ENCODE assay signal across 10 cellular contexts in the genomic region with DNA sequence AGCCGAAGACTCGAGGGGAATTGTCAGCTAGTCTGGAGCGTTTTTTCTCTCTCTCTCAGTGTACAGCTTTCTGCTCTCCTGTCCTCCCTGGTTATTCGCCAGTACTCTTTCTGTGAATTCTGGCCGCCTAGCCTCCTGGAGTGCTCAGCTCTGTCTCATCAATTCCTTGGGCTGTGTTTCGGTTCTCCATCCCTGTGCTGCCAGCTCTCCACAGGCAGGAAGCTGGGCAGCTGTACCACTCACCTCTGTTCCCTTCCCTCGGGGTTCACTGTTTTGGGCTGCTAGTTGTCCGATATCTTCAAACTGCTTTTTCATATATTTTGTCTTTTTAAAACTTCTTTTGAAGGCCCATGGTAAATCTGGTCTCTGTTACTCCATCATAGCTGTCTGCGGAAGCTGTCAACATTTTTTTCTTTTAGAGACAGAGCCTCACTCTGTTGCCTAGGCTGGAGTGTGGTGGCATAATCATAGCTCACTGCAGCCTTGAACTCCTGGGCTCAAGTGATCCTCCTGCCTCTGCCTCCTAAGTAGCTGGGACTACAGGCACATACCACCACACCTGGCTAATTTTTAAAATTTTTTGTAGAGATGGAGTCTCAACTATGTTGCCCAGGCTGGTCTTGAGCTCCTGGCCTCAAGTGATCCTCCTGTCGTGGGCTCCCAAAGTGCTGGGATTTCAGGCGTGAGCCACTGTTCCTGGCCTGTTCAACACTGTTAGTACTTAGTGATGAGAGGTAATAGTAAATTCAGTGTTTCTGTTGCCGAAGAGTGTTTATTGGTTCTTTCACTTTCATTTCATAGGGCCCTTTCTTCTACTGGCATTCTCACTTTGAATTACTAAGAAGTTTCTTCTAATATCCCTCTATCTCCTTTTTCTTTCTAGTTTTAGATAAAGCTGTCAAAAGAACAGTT. TPM values are rescaled to one million over a fixed set of nuclear protein-coding genes. Genes with fewer than 3 reads are reported as not detected.
DNase-seq lines count a peak whose midpoint lies in the region; ATAC-seq and FAIRE-seq lines count a peak whose summit lies in the region.
"Had no signal": no experiment of that assay in that cellular context is flagged by ENCODE, and none has a peak within 500 bp of the region (broad histone marks: within the 10 kb centered on the region; RNA-seq: fewer than 3 reads in every experiment).

No MANE protein-coding gene starts in this region.

- ATAC-seq in GM18498 (IDR thresholded peaks at IDR 0.05; ENCODE audit: unreplicated experiment) (peak; percentile 87), GM21529 (IDR thresholded peaks at IDR 0.05; ENCODE audit: unreplicated experiment) (peak; percentile 86)

- FAIRE-seq in urothelium cell line (lab: Jason Lieb, UNC): no peak

- peak overlapping the region; percentile 43 for H3K9ac ChIP-seq in mesenchymal stem cell (ENCODE audit: low read length)

- H4K91ac ChIP-seq in mesenchymal stem cell (ENCODE audit: low read length): no peak overlapping the region

- no peak overlapping the region for H3K27ac ChIP-seq in mesenchymal stem cell (ENCODE audit: low read length, poor library complexity, severe bottlenecking)
- H3K27ac ChIP-seq: neutrophil had no signal

- DNase-seq in MV-4-11 (lab: John Stamatoyannopoulos, UW) (peak; percentile 24), mesenchymal stem cell (peak; percentile 27), NCI-H2196 (lab: John Stamatoyannopoulos, UW; ENCODE audit: unreplicated experiment) (no peak), cerebellum (ENCODE audit: low spot score) (no peak), SK-N-DZ (ENCODE audit: low spot score) (no peak), urothelium cell line (ENCODE audit: low spot score) (no peak)
- DNase-seq: SHP77 treated with DMSO at 0.1 percent for 48 hours had no signal

- H3K18ac ChIP-seq in mesenchymal stem cell (ENCODE audit: low read depth in 1 of 2, low read length in 2 of 2): no peak overlapping the region

- H4K8ac ChIP-seq in mesenchymal stem cell (ENCODE audit: low read length): no peak overlapping the region

- H3K4me3 ChIP-seq in mesenchymal stem cell (ENCODE audit: insufficient read depth in 1 of 2, low read depth in 1 of 2, low read length in 2 of 2): peak overlapping the region in 1 of 2 experiments; percentile 36

- H3K4me1 ChIP-seq in mesenchymal stem cell (ENCODE audit: control insufficient read depth, insufficient read depth, low read depth, low read length): peaks cover 2% of the 10 kb centered on the region

- H2BK12ac ChIP-seq in mesenchymal stem cell (ENCODE audit: low read length in 2 of 2): no peak overlapping the region

- WGBS in mesenchymal stem cell: 97% methylated on average over 12 of the region's 12 CpGs

- H3K36me3 ChIP-seq in mesenchymal stem cell (ENCODE audit: control insufficient read depth in 1 of 2, insufficient read depth in 2 of 2, low read depth in 1 of 2, low read length in 2 of 2): peaks cover 4 to 13% of the 10 kb centered on the region in 2 experiments
- H3K36me3 ChIP-seq: neutrophil had no signal

- peak overlapping the region; percentile 34 for H2BK120ac ChIP-seq in mesenchymal stem cell (ENCODE audit: low read depth, low read length)

- no peak overlapping the region for H2AFZ ChIP-seq in mesenchymal stem cell (ENCODE audit: low read depth, low read length)

- no peak overlapping the region for H3K23ac ChIP-seq in mesenchymal stem cell (ENCODE audit: low read length in 2 of 2)

- H3K79me1 ChIP-seq in mesenchymal stem cell (replicated peaks; ENCODE audit: low read length, poor library complexity, severe bottlenecking): peaks cover 20% of the 10 kb centered on the region

- H2AK5ac ChIP-seq in mesenchymal stem cell (ENCODE audit: low read length, severe bottlenecking): no peak overlapping the region

- H2BK15ac ChIP-seq in mesenchymal stem cell (ENCODE audit: low read depth, poor library complexity, severe bottlenecking): no peak overlapping the region

- H3K9me3 ChIP-seq in mesenchymal stem cell (ENCODE audit: control insufficient read depth, low read length): no peaks in the 10 kb centered on the region
- H3K9me3 ChIP-seq: neutrophil had no signal

- no peak overlapping the region for H3K4me2 ChIP-seq in mesenchymal stem cell (ENCODE audit: low read length, poor library complexity, severe bottlenecking)

- no peak overlapping the region for H2BK5ac ChIP-seq in mesenchymal stem cell (ENCODE audit: low read depth, low read length, poor library complexity, severe bottlenecking)

- H3K4ac ChIP-seq in mesenchymal stem cell (ENCODE audit: low read depth in 1 of 2, low read length in 2 of 2): no peak overlapping the region

- no peaks in the 10 kb centered on the region for H3K27me3 ChIP-seq in mesenchymal stem cell (ENCODE audit: control insufficient read depth in 1 of 2, insufficient read depth in 1 of 2, low read length in 2 of 2)
- H3K27me3 ChIP-seq: neutrophil had no signal

- H3K14ac ChIP-seq in mesenchymal stem cell (ENCODE audit: low read length in 2 of 2): no peak overlapping the region

RNA-seq across cellular contexts. Expression of gene ZCCHC4, which starts 18.6 kb away (rescaled TPM):
- 5.6 TPM for polyA plus RNA-seq in mesenchymal stem cell (2013, experiment 1 of 2)
- polyA plus RNA-seq in mesenchymal stem cell (2013, experiment 2 of 2): 5.5 TPM
- 20.6 TPM for total RNA-seq in cerebellum
- 10.8 and 11.2 TPM in 2 replicates for polyA plus RNA-seq in SK-N-DZ (2014; cell fraction: cytosol; rRNA removed)
- 10.6 TPM in 2 replicates for polyA plus RNA-seq in SK-N-DZ (2014; cell fraction: nucleus; rRNA removed)

RNA-seq across cellular contexts. Expression of gene ANAPC4, which starts 45.9 kb away (rescaled TPM):
- 12.7 TPM for polyA plus RNA-seq in mesenchymal stem cell (2013, experiment 1 of 2)
- polyA plus RNA-seq in mesenchymal stem cell (2013, experiment 2 of 2): 12.7 TPM
- 44.2 TPM for total RNA-seq in cerebellum
- polyA plus RNA-seq in SK-N-DZ (2014; cell fraction: cytosol; rRNA removed): 21.0 and 23.3 TPM in 2 replicates
- polyA plus RNA-seq in SK-N-DZ (2014; cell fraction: nucleus; rRNA removed): 98.2 and 99.4 TPM in 2 replicates

Comparison
In these comparisons a context has a peak if more than half of its experiments do, and no peak if none do; other contexts are left out.
1. DNase-seq: peak in MV-4-11 (single experiment) and mesenchymal stem cell (single experiment); none in NCI-H2196 (single experiment), cerebellum (single experiment), SK-N-DZ (single experiment) and urothelium cell line (single experiment).